9 cellular contexts compared by ENCODE assay signal in genomic region chr19:17078038-17078919, GRCh38. TPM values are rescaled to one million over a fixed set of nuclear protein-coding genes. Genes with fewer than 3 reads are reported as not detected.
DNase-seq lines count a peak whose midpoint lies in the region; ATAC-seq lines count a peak whose summit lies in the region.
"Had no signal": no experiment of that assay in that cellular context is flagged by ENCODE, and none has a peak within 500 bp of the region (broad histone marks: within the 10 kb centered on the region; RNA-seq: fewer than 3 reads in every experiment).

No MANE protein-coding gene starts in this region.

- H3K4me1 ChIP-seq in SJSA1 (replicated peaks) (peaks cover 45% of the 10 kb centered on the region), skeletal muscle satellite cell (ENCODE audit: control insufficient read depth, insufficient read depth, low read length) (peaks cover 50% of the 10 kb centered on the region)

- ATAC-seq in GM19324 (IDR thresholded peaks at IDR 0.05; ENCODE audit: low FRiP score, unreplicated experiment), result no peak
- ATAC-seq in HG03039 (IDR thresholded peaks at IDR 0.05; ENCODE audit: unreplicated experiment), result no peak
- ATAC-seq in HG02970 (IDR thresholded peaks at IDR 0.05; ENCODE audit: low FRiP score, unreplicated experiment), result no peak

- H3K9ac ChIP-seq in skeletal muscle satellite cell (ENCODE audit: low read depth, low read length), result peak overlapping the region; percentile 90

- H3K36me3 ChIP-seq in SJSA1 (peaks cover 32% of the 10 kb centered on the region), skeletal muscle satellite cell (ENCODE audit: insufficient read depth, low read length) (peaks cover 7% of the 10 kb centered on the region)

- no peaks in the 10 kb centered on the region for H3K27me3 ChIP-seq in SJSA1 (replicated peaks)
- no peaks in the 10 kb centered on the region for H3K27me3 ChIP-seq in skeletal muscle satellite cell (ENCODE audit: control insufficient read depth, insufficient read depth, low read length)

- H3K9me3 ChIP-seq in SJSA1 (replicated peaks) (no peaks in the 10 kb centered on the region), skeletal muscle satellite cell (replicated peaks; ENCODE audit: low read length) (no peaks in the 10 kb centered on the region)

- peak overlapping the region; percentile 95 for H3K4me2 ChIP-seq in skeletal muscle satellite cell (ENCODE audit: low read length)

- H3K4me3 ChIP-seq in SJSA1, result no peak overlapping the region
- peak overlapping the region; percentile 68 for H3K4me3 ChIP-seq in skeletal muscle satellite cell (ENCODE audit: low read length)

- peak; percentile 16 for DNase-seq in ELR (ENCODE audit: low read depth)
- DNase-seq in SJSA1 (ENCODE audit: low read depth in 1 of 2, low spot score in 2 of 2), result no peak
- no peak for DNase-seq in epithelial cell of prostate (ENCODE audit: low read depth, low spot score)
- no peak for DNase-seq in stimulated activated CD4-positive, alpha-beta T cell treated with anti-CD3 and anti-CD28 coated beads, Interleukin-2, amount 100 ng/mL, for 48 hours
- DNase-seq: NCI-H1436 had no signal

- H3K27ac ChIP-seq in SJSA1 (peak overlapping the region; percentile 87; the same call in 1 of the 2 replicates), epithelial cell of prostate (peak overlapping the region; percentile 99)

RNA-seq across cellular contexts. Expression of gene MYO9B, which starts 2.7 kb away (rescaled TPM):
- total RNA-seq in SJSA1 (2014; rRNA removed; shearing (Covaris generic)), result 26.7 and 39.9 TPM in 2 replicates
- 74.3 and 77.1 TPM in 2 replicates for total RNA-seq in skeletal muscle satellite cell (2012; rRNA removed)

RNA-seq across cellular contexts. Expression of gene HAUS8, which starts 3.0 kb away (rescaled TPM):
- total RNA-seq in SJSA1 (2014; rRNA removed; shearing (Covaris generic)), result 19.1 and 21.5 TPM in 2 replicates
- 3.1 and 3.5 TPM in 2 replicates for total RNA-seq in skeletal muscle satellite cell (2012; rRNA removed)

RNA-seq across cellular contexts. Expression of gene CPAMD8, which starts 51.7 kb away (rescaled TPM):
- 0.34 and 1.3 TPM in 2 replicates for total RNA-seq in SJSA1 (2014; rRNA removed; shearing (Covaris generic))
- total RNA-seq in skeletal muscle satellite cell (2012; rRNA removed), result 0.51 and 0.66 TPM in 2 replicates
